ENCODE assay signal across 15 cellular contexts in the genomic region with DNA sequence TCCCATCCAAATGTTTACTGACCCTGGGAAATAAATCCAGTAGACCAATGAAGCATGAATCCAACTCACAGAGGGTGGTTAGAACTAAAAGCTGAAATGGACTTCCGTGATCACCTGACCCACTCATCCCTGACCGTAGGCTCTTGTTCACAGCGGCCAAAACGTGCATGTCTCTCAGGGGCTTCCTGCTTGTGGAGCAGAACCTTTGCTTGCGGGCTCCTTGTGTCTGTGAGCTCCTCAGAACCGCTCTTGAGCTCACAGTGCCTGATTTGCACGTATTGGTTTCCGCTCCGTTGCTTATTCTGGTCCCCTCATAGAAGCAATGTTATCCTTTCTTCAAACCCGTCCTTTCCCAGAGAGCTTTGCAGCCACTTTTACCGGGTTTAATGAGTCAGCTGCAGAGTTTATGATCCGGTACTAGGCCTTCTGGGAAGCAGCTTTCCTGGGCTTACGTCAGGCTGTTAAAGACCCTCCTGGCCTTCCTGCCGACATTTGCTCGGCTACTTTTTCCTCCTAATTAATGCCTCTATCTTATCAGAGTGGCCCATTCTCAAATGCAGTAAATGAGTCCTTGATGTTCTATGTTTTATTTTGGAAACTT. TPM values are rescaled to one million over a fixed set of nuclear protein-coding genes. Genes with fewer than 3 reads are reported as not detected.
DNase-seq lines count a peak whose midpoint lies in the region; ATAC-seq and TF ChIP-seq lines count a peak whose summit lies in the region.
"Had no signal": no experiment of that assay in that cellular context is flagged by ENCODE, and none has a peak within 500 bp of the region (broad histone marks: within the 10 kb centered on the region; RNA-seq: fewer than 3 reads in every experiment).

No MANE protein-coding gene starts in this region.

- no peaks in the 10 kb centered on the region for H3K9me3 Mint-ChIP-seq in CD4-positive, CD25-positive, alpha-beta regulatory T cell
- H3K9me3 Mint-ChIP-seq in nephron: no peaks in the 10 kb centered on the region

- DNase-seq in CD4-positive, CD25-positive, alpha-beta regulatory T cell: no peak
- DNase-seq in NCI-H2029 (lab: John Stamatoyannopoulos, UW): peak; percentile 65
- DNase-seq in amniotic epithelial cell (ENCODE audit: low read depth): peak; percentile 68
- DNase-seq in NOMO-1 treated with dmso at 0.1 percent for 144 hours (lab: John Stamatoyannopoulos, UW; ENCODE audit: unreplicated experiment): no peak
- no peak for DNase-seq in AG08395 (ENCODE audit: low spot score)
- no peak for DNase-seq in prostate gland (ENCODE audit: low spot score)
- DNase-seq: hypothalamus, NCI-H226, sigmoid colon had no signal

- no peaks in the 10 kb centered on the region for H3K36me3 Mint-ChIP-seq in CD4-positive, CD25-positive, alpha-beta regulatory T cell
- H3K36me3 Mint-ChIP-seq in nephron (ENCODE audit: low read depth): no peaks in the 10 kb centered on the region

- intact Hi-C loops in prostate gland (cut with DNase I): no loop called here

- H3K9me3 ChIP-seq in CD4-positive, CD25-positive, alpha-beta regulatory T cell (ENCODE audit: control insufficient read depth in 2 of 2, low read length in 2 of 2): no peaks in the 10 kb centered on the region
- no peaks in the 10 kb centered on the region for H3K9me3 ChIP-seq in prostate gland
- H3K9me3 ChIP-seq: body of pancreas, sigmoid colon, upper lobe of left lung had no signal

- no peak for TF ChIP-seq POLR2A in prostate gland (IDR thresholded peaks at IDR 0.05)

- no peak overlapping the region for H3K4me3 ChIP-seq in CD4-positive, CD25-positive, alpha-beta regulatory T cell (ENCODE audit: low read depth, low read length)
- H3K4me3 ChIP-seq in prostate gland: no peak overlapping the region
- H3K4me3 ChIP-seq: body of pancreas, sigmoid colon, upper lobe of left lung had no signal

- peak overlapping the region in 2 of 3 donors; percentile 20 to 56 for H3K27ac Mint-ChIP-seq in CD4-positive, CD25-positive, alpha-beta regulatory T cell
- peak overlapping the region; percentile 94 to 97 (median 96) for H3K27ac Mint-ChIP-seq in nephron

- H3K27me3 Mint-ChIP-seq in CD4-positive, CD25-positive, alpha-beta regulatory T cell: no peaks in the 10 kb centered on the region
- no peaks in the 10 kb centered on the region for H3K27me3 Mint-ChIP-seq in nephron (ENCODE audit: low read depth)

- H3K4me1 Mint-ChIP-seq in CD4-positive, CD25-positive, alpha-beta regulatory T cell: peaks cover 10 to 50% (median 25%) of the 10 kb centered on the region in 4 donors
- peaks cover 58% of the 10 kb centered on the region for H3K4me1 Mint-ChIP-seq in nephron

- 64% methylated on average over 15 of the region's 15 CpGs for WGBS in prostate gland

- no peak overlapping the region for H3K4me3 Mint-ChIP-seq in CD4-positive, CD25-positive, alpha-beta regulatory T cell
- peak overlapping the region in 2 of 3 experiments; percentile 33 to 43 for H3K4me3 Mint-ChIP-seq in nephron

- H3K27ac ChIP-seq in CD4-positive, CD25-positive, alpha-beta regulatory T cell (ENCODE audit: insufficient read depth, low read length, poor library complexity, severe bottlenecking): no peak overlapping the region
- H3K27ac ChIP-seq in prostate gland: no peak overlapping the region
- H3K27ac ChIP-seq: C4-2B, sigmoid colon had no signal

- H3K4me1 ChIP-seq in CD4-positive, CD25-positive, alpha-beta regulatory T cell (ENCODE audit: control insufficient read depth, insufficient read depth, low read length, poor library complexity, severe bottlenecking): peaks cover under 1% of the 10 kb centered on the region
- no peaks in the 10 kb centered on the region for H3K4me1 ChIP-seq in prostate gland (replicated peaks)

- no peak for TF ChIP-seq CTCF in nephron (IDR thresholded peaks at IDR 0.05; ENCODE audit: unreplicated experiment in 3 of 3)
- TF ChIP-seq CTCF in prostate gland (IDR thresholded peaks at IDR 0.05): no peak

- H3K27me3 ChIP-seq in CD4-positive, CD25-positive, alpha-beta regulatory T cell (ENCODE audit: control insufficient read depth, insufficient read depth, low read length): no peaks in the 10 kb centered on the region
- no peaks in the 10 kb centered on the region for H3K27me3 ChIP-seq in prostate gland (replicated peaks; ENCODE audit: insufficient read depth)
- H3K27me3 ChIP-seq: body of pancreas, sigmoid colon, upper lobe of left lung had no signal

- no peak for ATAC-seq in CD4-positive, CD25-positive, alpha-beta regulatory T cell (ENCODE audit: low read depth in 2 of 2)
- no peak for ATAC-seq in GM19455 (IDR thresholded peaks at IDR 0.05; ENCODE audit: unreplicated experiment)
- ATAC-seq: Right ventricle myocardium inferior had no signal

- H3K36me3 ChIP-seq in CD4-positive, CD25-positive, alpha-beta regulatory T cell (ENCODE audit: control insufficient read depth, insufficient read depth, low read length): no peaks in the 10 kb centered on the region
- H3K36me3 ChIP-seq in prostate gland: no peaks in the 10 kb centered on the region
- H3K36me3 ChIP-seq: sigmoid colon, upper lobe of left lung had no signal

RNA-seq across cellular contexts. Expression of a gene that starts 35.4 kb away (rescaled TPM):
- total RNA-seq in CD4-positive, CD25-positive, alpha-beta regulatory T cell: 0.99 TPM
- polyA plus RNA-seq in CD4-positive, CD25-positive, alpha-beta regulatory T cell: 1 to 10 TPM in 3 of 4 donors, under 1 TPM in 1; 0.54 to 1.7 (median 1.6) TPM
- under 1 TPM in 1 of 2 donors, not detected in 1; 0.14 TPM for total RNA-seq in prostate gland

Comparison
In these comparisons a context has a peak if more than half of its experiments do, and no peak if none do; other contexts are left out.
1. DNase-seq: peak in NCI-H2029 (single experiment) and amniotic epithelial cell (single experiment); none in CD4-positive, CD25-positive, alpha-beta regulatory T cell (0 of 3), NOMO-1 treated with dmso at 0.1 percent for 144 hours (single experiment), AG08395 (single experiment) and prostate gland (single experiment).
2. H3K4me3 Mint-ChIP-seq: peak in nephron (2 of 3); none in CD4-positive, CD25-positive, alpha-beta regulatory T cell (0 of 4).